9 cellular contexts compared by ENCODE assay signal in genomic region chr2:16653799-16654198, GRCh38. TPM values are rescaled to one million over a fixed set of nuclear protein-coding genes. Genes with fewer than 3 reads are reported as not detected.
DNase-seq lines count a peak whose midpoint lies in the region; ATAC-seq, FAIRE-seq and TF ChIP-seq lines count a peak whose summit lies in the region.
"Had no signal": no experiment of that assay in that cellular context is flagged by ENCODE, and none has a peak within 500 bp of the region (broad histone marks: within the 10 kb centered on the region; RNA-seq: fewer than 3 reads in every experiment).

No MANE protein-coding gene starts in this region.

- 0 out of 2 replicates have a peak overlapping the region, but pooled peaks have one; percentile 7 for H2AFZ ChIP-seq in K562 (ENCODE audit: low read depth, low read length)

- intact Hi-C loops in K562 (cut with micrococcal nuclease): no loop called here
- intact Hi-C loops in activated CD4-positive, alpha-beta T cell treated with anti-CD3 and anti-CD28 coated beads for 36 hours (cut with DNase I, micrococcal nuclease): no loop called here

- H4K20me1 ChIP-seq in K562 (replicated peaks; ENCODE audit: control insufficient read depth, insufficient read depth, low read length): no peaks in the 10 kb centered on the region

- CTCF ChIA-PET in K562 (lab: Yijun Ruan, JAX; ENCODE audit: low intra/inter-chr PET ratio): no interaction called here
- CTCF ChIA-PET in activated CD4-positive, alpha-beta T cell treated with anti-CD3 and anti-CD28 coated beads for 36 hours (lab: Charles Lee): interaction anchor here (1.7 to 3.4 kb wide), 2 partner anchors 31 to 65 kb away, joined by 4 to 12 read pairs; no protein-coding TSS in a partner anchor
- CTCF ChIA-PET in activated naive CD4-positive, alpha-beta T cell treated with anti-CD3 and anti-CD28 coated beads, Interleukin-2, amount 10 ng/mL, durations not matched to agents 7 days and 5 days (lab: Charles Lee): interaction anchor here (1.2 kb wide), 1 partner anchor 9 kb away, joined by 4 read pairs; no protein-coding TSS in a partner anchor

- H3K27me3 ChIP-seq in K562 (ENCODE audit: control insufficient read depth in 2 of 2, insufficient read depth in 2 of 2, low read length in 2 of 2) (no peaks in the 10 kb centered on the region), stomach smooth muscle (ENCODE audit: control insufficient read depth in 1 of 2, insufficient read depth in 2 of 2, low read length in 2 of 2) (no peaks in the 10 kb centered on the region), MG63 (no peaks in the 10 kb centered on the region)

- no peak for TF ChIP-seq CTCF in K562 (IDR thresholded peaks at IDR 0.05 in 2 of 3, conservative IDR thresholded peaks at IDR 0.05 in 1 of 3; ENCODE audit: insufficient read depth in 2 of 3, low read depth in 1 of 3, low read length in 3 of 3)

- no peaks in the 10 kb centered on the region for H3K79me2 ChIP-seq in K562 (ENCODE audit: control insufficient read depth, insufficient read depth, low read length)

- no peak overlapping the region for H3K27ac Mint-ChIP-seq in activated CD4-positive, alpha-beta T cell treated with anti-CD3 and anti-CD28 coated beads for 36 hours
- no peak overlapping the region for H3K27ac Mint-ChIP-seq in activated naive CD4-positive, alpha-beta T cell treated with anti-CD3 and anti-CD28 coated beads, Interleukin-2, amount 10 ng/mL, durations not matched to agents 7 days and 5 days

- H3K36me3 ChIP-seq in K562 (ENCODE audit: control insufficient read depth, insufficient read depth, low read length): no peaks in the 10 kb centered on the region
- no peaks in the 10 kb centered on the region for H3K36me3 ChIP-seq in stomach smooth muscle (ENCODE audit: control insufficient read depth in 2 of 2, insufficient read depth in 2 of 2, low read length in 2 of 2)
- H3K36me3 ChIP-seq in MG63: no peaks in the 10 kb centered on the region; the same call in 1 of the 2 replicates

- FAIRE-seq in K562 (lab: Jason Lieb, UNC): no peak

- no peaks in the 10 kb centered on the region for H3K9me3 Mint-ChIP-seq in activated CD4-positive, alpha-beta T cell treated with anti-CD3 and anti-CD28 coated beads for 36 hours (ENCODE audit: low read depth)
- no peaks in the 10 kb centered on the region for H3K9me3 Mint-ChIP-seq in activated naive CD4-positive, alpha-beta T cell treated with anti-CD3 and anti-CD28 coated beads, Interleukin-2, amount 10 ng/mL, durations not matched to agents 7 days and 5 days

- H3K4me1 ChIP-seq in K562 (replicated peaks in 1 of 2; ENCODE audit: control insufficient read depth in 2 of 2, insufficient read depth in 2 of 2, low read length in 2 of 2) (peaks cover 3 to 29% of the 10 kb centered on the region in 2 experiments; a peak in 4 of 5 replicates), stomach smooth muscle (ENCODE audit: control insufficient read depth, insufficient read depth, low read length) (peaks cover 58% of the 10 kb centered on the region)

- H3K4me2 ChIP-seq in K562 (ENCODE audit: insufficient read depth, low read length): no peak overlapping the region

- H3K4me3 Mint-ChIP-seq in activated CD4-positive, alpha-beta T cell treated with anti-CD3 and anti-CD28 coated beads for 36 hours: no peak overlapping the region
- H3K4me3 Mint-ChIP-seq in activated naive CD4-positive, alpha-beta T cell treated with anti-CD3 and anti-CD28 coated beads, Interleukin-2, amount 10 ng/mL, durations not matched to agents 7 days and 5 days: no peak overlapping the region

- in situ Hi-C loops in K562 (cut with MboI): no loop called here

- peak overlapping the region in 1 of 2 experiments; percentile 61; a peak in 1 of 4 replicates for H3K9ac ChIP-seq in K562 (ENCODE audit: insufficient read depth in 1 of 2, low read depth in 2 of 2, low read length in 2 of 2)
- H3K9ac ChIP-seq in stomach smooth muscle (ENCODE audit: low read length in 2 of 2): no peak overlapping the region

- BruUV-seq in K562 (replicated peaks; lab: Mats Ljungman, UMichigan): no TSS peak

- ATAC-seq in GM19452 (IDR thresholded peaks at IDR 0.05; ENCODE audit: unreplicated experiment) (peak; percentile 47), HG03135 (IDR thresholded peaks at IDR 0.05; ENCODE audit: unreplicated experiment) (peak; percentile 42), K562 (no peak; the same call in 2 of the 3 replicates)
- ATAC-seq in activated CD4-positive, alpha-beta T cell treated with anti-CD3 and anti-CD28 coated beads for 36 hours: no peak

- peaks cover 19% of the 10 kb centered on the region for H3K4me1 Mint-ChIP-seq in activated CD4-positive, alpha-beta T cell treated with anti-CD3 and anti-CD28 coated beads for 36 hours
- H3K4me1 Mint-ChIP-seq in activated naive CD4-positive, alpha-beta T cell treated with anti-CD3 and anti-CD28 coated beads, Interleukin-2, amount 10 ng/mL, durations not matched to agents 7 days and 5 days: no peaks in the 10 kb centered on the region

- H3K27me3 Mint-ChIP-seq in activated CD4-positive, alpha-beta T cell treated with anti-CD3 and anti-CD28 coated beads for 36 hours: peaks cover 2% of the 10 kb centered on the region
- peaks cover 8% of the 10 kb centered on the region for H3K27me3 Mint-ChIP-seq in activated naive CD4-positive, alpha-beta T cell treated with anti-CD3 and anti-CD28 coated beads, Interleukin-2, amount 10 ng/mL, durations not matched to agents 7 days and 5 days

- no peaks in the 10 kb centered on the region for H3K36me3 Mint-ChIP-seq in activated CD4-positive, alpha-beta T cell treated with anti-CD3 and anti-CD28 coated beads for 36 hours (ENCODE audit: low read depth)
- no peaks in the 10 kb centered on the region for H3K36me3 Mint-ChIP-seq in activated naive CD4-positive, alpha-beta T cell treated with anti-CD3 and anti-CD28 coated beads, Interleukin-2, amount 10 ng/mL, durations not matched to agents 7 days and 5 days

- no peaks in the 10 kb centered on the region for H3K9me1 ChIP-seq in K562 (ENCODE audit: control insufficient read depth, insufficient read depth, low read length)

- H3K4me3 ChIP-seq in K562 (no peak overlapping the region), stomach smooth muscle (ENCODE audit: low read length in 2 of 2) (no peak overlapping the region), MG63 (no peak overlapping the region)

- no peak overlapping the region for H3K27ac ChIP-seq in K562 (ENCODE audit: extremely low read depth, low read depth, low read length)
- peak overlapping the region; percentile 60 for H3K27ac ChIP-seq in stomach smooth muscle (ENCODE audit: low read length)

- H3K9me3 ChIP-seq in K562 (replicated peaks; ENCODE audit: control insufficient read depth, insufficient read depth, low read depth, low read length): no peaks in the 10 kb centered on the region
- H3K9me3 ChIP-seq in stomach smooth muscle (ENCODE audit: control insufficient read depth in 2 of 2, low read length in 2 of 2): no peaks in the 10 kb centered on the region
- no peaks in the 10 kb centered on the region for H3K9me3 ChIP-seq in MG63

- no peak for TF ChIP-seq POLR2A in K562 (conservative IDR thresholded peaks at IDR 0.05)

- WGBS in K562 (ENCODE audit: insufficient coverage, low coverage, missing lambda C conversion rate): 69% methylated on average over 4 of the region's 4 CpGs

- 0 out of 4 replicates have a peak, but pooled peaks of 1 of the 2 experiments have one; percentile 23 for TF ChIP-seq RAD21 in K562 (CRISPR knock-in tag; conservative IDR thresholded peaks at IDR 0.05 in 1 of 2, IDR thresholded peaks at IDR 0.05 in 1 of 2)

- TF ChIP-seq EP300 in K562 (IDR thresholded peaks at IDR 0.05; ENCODE audit: low read length): no peak

- POLR2A ChIA-PET in K562 (lab: Yijun Ruan, JAX): interaction anchor here (0.9 to 3.9 kb wide), 3 partner anchors 8 to 17 kb away, joined by 3 to 15 read pairs (median 15); no protein-coding TSS in a partner anchor
- POLR2A ChIA-PET in activated CD4-positive, alpha-beta T cell treated with anti-CD3 and anti-CD28 coated beads for 36 hours (lab: Charles Lee): no interaction called here

- no peak for DNase-seq in K562 (ENCODE audit: extremely low read depth in 1 of 4, low spot score in 3 of 4)
- no peak for DNase-seq in MG63
- DNase-seq in NCI-H1092 treated with DMSO at 0.1 percent for 48 hours (lab: John Stamatoyannopoulos, UW): no peak
- DNase-seq in activated CD4-positive, alpha-beta T cell treated with anti-CD3 and anti-CD28 coated beads for 36 hours: no peak
- DNase-seq in activated naive CD4-positive, alpha-beta T cell treated with anti-CD3 and anti-CD28 coated beads, Interleukin-2, amount 10 ng/mL, durations not matched to agents 7 days and 5 days: no peak
- DNase-seq: erythroblast had no signal

TF ChIP-seq in K562, 482 proteins besides CTCF, POLR2A, EP300 and RAD21 (continues in another document):
- TF ChIP-seq MEIS2 (IDR thresholded peaks at IDR 0.05; ENCODE audit: partially characterized antibody) (peak; percentile 92), BMI1 (IDR thresholded peaks at IDR 0.05; ENCODE audit: low read length) (no peak), HIVEP1 (CRISPR knock-in tag; IDR thresholded peaks at IDR 0.05) (0 out of 2 replicates have a peak, but pooled peaks have one; percentile 6)

RNA-seq across cellular contexts. Expression of gene CYRIA, which starts 11.8 kb away (rescaled TPM):
- 0.11 and 0.46 TPM in 2 replicates for total RNA-seq in K562 (2011; cell fraction: chromatin; rRNA removed; ENCODE audit: low replicate concordance)
- under 0.01 TPM in 1 of 2 replicates, not detected in the other for total RNA-seq in K562 (2011; cell fraction: nucleolus; rRNA removed)
- 0.15 TPM in 1 of 2 replicates, not detected in the other for total RNA-seq in K562 (2011; cell fraction: nucleoplasm; rRNA removed)
- total RNA-seq in K562 (2014; rRNA removed): 0.98 and 1.1 TPM in 2 replicates
- 2.6 and 2.7 TPM in 2 replicates for total RNA-seq in K562 (2014; rRNA removed; fragmentation: Illumina TruSeq; extraction: Trizol)
- 4.9 and 5.6 TPM in 2 replicates for total RNA-seq in K562 (2015; rRNA removed; fragmentation: Illumina TruSeq; extraction: Trizol)
- 2.8 and 4.9 TPM in 2 replicates for total RNA-seq in K562 (2021)
- 0.84 and 1.1 TPM in 2 replicates for polyA plus RNA-seq in K562 (2011; rRNA removed)
- 0.21 and 0.47 TPM in 2 replicates for polyA plus RNA-seq in K562 (2011; cell fraction: cytosol; rRNA removed)
- polyA plus RNA-seq in K562 (2011; cell fraction: nucleus; rRNA removed): 0.65 and 1.3 TPM in 2 replicates
- 3.7 and 12.1 TPM in 2 replicates for polyA plus RNA-seq in K562 (2012)
- polyA plus RNA-seq in K562 (2014; fragmentation: Illumina TruSeq; extraction: Trizol): 2.4 and 4.0 TPM in 2 replicates
- polyA plus RNA-seq in K562 (2014; fragmentation: Nextera tagmentation; extraction: Ambion mirVana): 1 to 10 TPM; 2.8 to 3.3 TPM
- 1.3 and 3.0 TPM in 2 replicates for polyA plus RNA-seq in K562 (2014; rRNA removed)
- 1.2 TPM in 2 replicates for polyA minus RNA-seq in K562 (2011; rRNA and poly(A)+ RNA removed)
- polyA minus RNA-seq in K562 (2011; cell fraction: cytosol; rRNA and poly(A)+ RNA removed): 0.36 TPM in 1 of 2 replicates, not detected in the other
- polyA minus RNA-seq in K562 (2011; cell fraction: nucleus; rRNA and poly(A)+ RNA removed): 0.78 and 0.81 TPM in 2 replicates
- total RNA-seq in MG63 (2014; rRNA removed; shearing (Covaris generic); ENCODE audit: low replicate concordance): 0.69 and 1.3 TPM in 2 replicates
- total RNA-seq in activated CD4-positive, alpha-beta T cell treated with anti-CD3 and anti-CD28 coated beads for 36 hours: 1 to 10 TPM; 2.5 to 2.8 TPM

Comparison
In these comparisons a context has a peak if more than half of its experiments do, and no peak if none do; other contexts are left out.
1. ATAC-seq: peak in GM19452 (single experiment) and HG03135 (single experiment); none in K562 (single experiment) and activated CD4-positive, alpha-beta T cell treated with anti-CD3 and anti-CD28 coated beads for 36 hours (single experiment).